In the genomic region with DNA sequence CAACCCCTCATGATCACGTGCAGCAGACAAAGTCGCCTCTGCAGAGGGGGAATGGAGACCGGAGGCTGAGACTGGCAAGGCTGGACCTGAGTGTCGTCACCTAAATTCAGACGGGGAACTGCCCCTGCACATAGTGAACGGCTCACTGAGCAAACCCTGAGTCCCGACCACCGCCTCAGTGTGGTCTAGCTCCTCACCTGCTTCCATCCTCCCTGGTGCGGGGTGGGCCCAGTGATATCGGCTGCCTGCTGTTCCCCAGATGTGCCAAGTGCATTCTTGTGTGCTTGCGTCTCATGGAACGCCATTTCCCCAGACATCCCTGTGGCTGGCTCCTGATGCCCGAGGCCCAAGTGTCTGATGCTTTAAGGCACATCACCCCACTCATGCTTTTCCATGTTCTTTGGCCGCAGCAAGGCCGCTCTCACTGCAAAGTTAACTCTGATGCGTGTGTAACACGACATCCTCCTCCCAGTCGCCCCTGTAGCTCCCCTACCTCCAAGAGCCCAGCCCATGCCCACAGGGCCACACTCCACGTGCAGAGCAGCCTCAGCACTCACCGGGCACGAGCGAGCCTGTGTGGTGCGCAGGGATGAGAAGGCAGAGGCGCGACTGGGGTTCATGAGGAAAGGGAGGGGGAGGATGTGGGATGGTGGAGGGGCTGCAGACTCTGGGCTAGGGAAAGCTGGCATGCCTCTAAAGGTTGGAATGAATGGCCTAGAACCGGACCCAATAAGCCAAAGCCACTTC, we compare ENCODE assay signal across 2 cellular contexts. TPM values are rescaled to one million over a fixed set of nuclear protein-coding genes. Genes with fewer than 3 reads are reported as not detected.
"Had no signal": no experiment of that assay in that cellular context is flagged by ENCODE, and none has a peak within 500 bp of the region (broad histone marks: within the 10 kb centered on the region; RNA-seq: fewer than 3 reads in every experiment).

No MANE protein-coding gene starts in this region.

RNA-seq across cellular contexts. Expression of a gene that starts 47.6 kb away (rescaled TPM):
- total RNA-seq: G401, GM12878 had no signal
- polyA plus RNA-seq: GM12878 had no signal
